ENCODE assay signal across 1 cellular context in the genomic region with DNA sequence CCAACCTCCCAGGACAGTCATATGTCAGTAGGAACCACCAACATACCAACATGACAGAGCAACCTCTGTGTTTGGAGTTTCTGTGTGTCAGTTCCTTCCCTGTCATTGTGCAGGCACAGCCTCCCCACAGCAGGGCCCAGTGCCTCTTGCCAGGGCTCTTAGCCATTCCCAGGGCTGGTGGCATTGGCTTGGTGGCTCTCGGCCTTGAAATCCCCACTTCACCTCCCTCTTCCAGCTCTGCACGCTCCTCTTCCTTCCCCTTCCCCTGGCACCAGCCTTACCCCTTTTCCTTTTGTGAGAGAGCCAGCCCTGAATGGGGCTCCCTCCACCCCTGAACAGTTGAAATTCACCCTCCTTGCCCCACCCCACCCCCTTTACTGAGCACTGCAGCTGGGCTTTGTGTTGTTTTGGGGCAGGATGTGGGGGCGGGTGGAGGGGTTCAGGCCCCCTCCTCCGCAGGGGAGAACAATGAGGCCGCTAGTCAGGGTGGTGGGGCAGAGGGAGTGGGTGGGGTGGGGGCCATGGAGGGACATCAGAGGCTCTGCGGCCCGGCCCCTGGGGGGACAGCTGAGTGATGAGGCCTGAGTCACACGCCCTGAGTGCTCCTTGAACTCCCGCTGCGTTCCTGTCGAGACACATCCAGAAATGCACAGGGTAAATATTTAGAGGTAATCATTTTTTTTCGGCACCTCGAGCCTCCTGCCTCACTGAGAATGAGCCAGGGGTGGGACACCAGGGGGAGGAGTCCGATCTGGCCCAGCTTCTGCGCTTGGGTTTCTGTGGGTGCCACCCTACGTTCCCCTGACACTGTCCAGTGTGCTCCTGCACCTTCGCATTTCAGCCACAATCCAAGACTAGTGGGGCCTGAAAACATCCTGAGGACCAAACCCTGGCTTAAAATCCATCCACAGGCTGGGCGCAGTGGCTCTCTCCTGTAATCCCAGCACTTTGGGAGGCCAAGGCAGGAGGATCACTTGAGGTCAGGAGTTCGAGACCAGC.
TF ChIP-seq lines count a peak whose summit lies in the region.

No MANE protein-coding gene starts in this region.

TF ChIP-seq in IMR-90, 13 proteins besides CTCF, POLR2A, EP300 and RAD21 (continued from another document):
- no peak for TF ChIP-seq CEBPB (IDR thresholded peaks at IDR 0.05; ENCODE audit: low read depth, low read length)
- TF ChIP-seq, protein P1, sequence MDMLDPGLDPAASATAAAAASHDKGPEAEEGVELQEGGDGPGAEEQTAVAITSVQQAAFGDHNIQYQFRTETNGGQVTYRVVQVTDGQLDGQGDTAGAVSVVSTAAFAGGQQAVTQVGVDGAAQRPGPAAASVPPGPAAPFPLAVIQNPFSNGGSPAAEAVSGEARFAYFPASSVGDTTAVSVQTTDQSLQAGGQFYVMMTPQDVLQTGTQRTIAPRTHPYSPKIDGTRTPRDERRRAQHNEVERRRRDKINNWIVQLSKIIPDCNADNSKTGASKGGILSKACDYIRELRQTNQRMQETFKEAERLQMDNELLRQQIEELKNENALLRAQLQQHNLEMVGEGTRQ (IDR thresholded peaks at IDR 0.05; ENCODE audit: low read depth, low read length), result no peak
- no peak for TF ChIP-seq MXI1 (IDR thresholded peaks at IDR 0.05; ENCODE audit: borderline replicate concordance, low read depth, low read length)
- TF ChIP-seq CHD1 (IDR thresholded peaks at IDR 0.05; ENCODE audit: low read depth, low read length), result no peak
- no peak for TF ChIP-seq MAZ (IDR thresholded peaks at IDR 0.05; ENCODE audit: borderline replicate concordance, low read depth, low read length)
- no peak for TF ChIP-seq FOS (IDR thresholded peaks at IDR 0.05; ENCODE audit: low read depth, low read length)
- TF ChIP-seq RCOR1 (IDR thresholded peaks at IDR 0.05; ENCODE audit: insufficient replicate concordance, low read length), result no peak
- no peak for TF ChIP-seq NFE2L2 (IDR thresholded peaks at IDR 0.05; ENCODE audit: low read depth, low read length)
TF ChIP-seq in IMR-90: peak in this region for 0.
